Comparison of ENCODE assay signal across 20 cellular contexts in the genomic region with DNA sequence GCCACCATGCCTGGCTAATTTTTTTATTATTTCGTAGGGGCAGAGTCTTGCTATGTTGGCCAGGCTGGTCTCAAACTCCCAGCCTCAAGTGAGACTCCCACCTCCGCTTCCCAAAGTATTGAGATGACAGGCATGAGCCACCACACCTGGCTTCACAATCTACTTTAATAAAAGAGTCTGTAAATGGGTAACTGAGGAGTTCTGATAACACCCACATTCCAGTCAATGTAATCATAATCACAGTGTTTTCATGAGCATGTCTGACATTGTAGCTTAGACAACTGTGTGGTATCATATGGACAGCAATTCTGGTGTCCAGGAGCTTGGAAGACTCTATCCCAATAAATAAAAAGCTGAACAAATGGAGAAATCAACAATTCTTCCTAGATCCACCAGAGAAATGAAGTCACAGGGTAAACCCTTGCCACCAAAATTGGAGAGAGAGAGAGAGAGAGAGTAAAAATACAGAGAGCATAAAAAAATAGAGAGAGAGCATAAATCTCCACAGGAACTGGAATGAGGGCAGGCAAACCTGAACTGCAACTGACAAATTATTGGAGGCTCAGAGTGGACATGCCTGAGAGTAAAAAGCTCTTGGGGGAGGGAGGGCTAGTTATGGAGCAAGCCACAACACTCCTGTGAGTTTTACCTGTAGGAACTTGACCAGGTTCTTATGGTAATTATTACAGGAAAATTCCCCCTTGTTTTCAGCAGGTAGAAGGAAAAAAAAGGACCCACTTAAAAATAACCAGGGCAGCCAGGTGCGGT. TPM values are rescaled to one million over a fixed set of nuclear protein-coding genes. Genes with fewer than 3 reads are reported as not detected.
A peak's percentile ranks its signal among the peaks of the same experiment; 100 is the strongest.
DNase-seq lines count a peak whose midpoint lies in the region; ATAC-seq and TF ChIP-seq lines count a peak whose summit lies in the region.
"Had no signal": no experiment of that assay in that cellular context is flagged by ENCODE, and none has a peak within 500 bp of the region (broad histone marks: within the 10 kb centered on the region; RNA-seq: fewer than 3 reads in every experiment).

No MANE protein-coding gene starts in this region.

- H3K36me3 Mint-ChIP-seq in Caco-2 (ENCODE audit: insufficient read depth, unreplicated experiment) (peaks cover 10% of the 10 kb centered on the region), nephron (ENCODE audit: low read depth) (no peaks in the 10 kb centered on the region)

- H3K4me3 Mint-ChIP-seq in Caco-2 (ENCODE audit: unreplicated experiment) (peak overlapping the region; percentile 35), nephron (no peak overlapping the region)
- H3K4me3 Mint-ChIP-seq: endodermal cell had no signal

- BruUV-seq in Caco-2 (replicated peaks; lab: Mats Ljungman, UMichigan) = TSS peak; percentile 85

- no peaks in the 10 kb centered on the region for H3K36me3 ChIP-seq in Caco-2 (ENCODE audit: control insufficient read depth, insufficient read depth, low read length)
- no peaks in the 10 kb centered on the region for H3K36me3 ChIP-seq in WERI-Rb-1
- H3K36me3 ChIP-seq: colonic mucosa, neutrophil, stomach had no signal

- H3K27me3 Mint-ChIP-seq in Caco-2 (ENCODE audit: insufficient read depth, unreplicated experiment) (no peaks in the 10 kb centered on the region), nephron (ENCODE audit: low read depth) (no peaks in the 10 kb centered on the region)

- CTCF ChIA-PET in Caco-2 (lab: Charles Lee) = interaction anchor here (0.6 kb wide), 1 partner anchor 197 kb away, joined by 3 read pairs; no protein-coding TSS in a partner anchor

- no peaks in the 10 kb centered on the region for H3K27me3 ChIP-seq in Caco-2 (replicated peaks; ENCODE audit: control insufficient read depth, insufficient read depth, low read length)
- H3K27me3 ChIP-seq in WERI-Rb-1 (ENCODE audit: insufficient read depth, low read depth, severe bottlenecking) = no peaks in the 10 kb centered on the region
- H3K27me3 ChIP-seq: colonic mucosa, neutrophil, stomach, tibial nerve had no signal

- peaks cover 28% of the 10 kb centered on the region for H3K4me1 ChIP-seq in Caco-2
- H3K4me1 ChIP-seq: colonic mucosa, stomach, tibial nerve had no signal

- intact Hi-C loops in Caco-2 (cut with micrococcal nuclease; ENCODE audit: unreplicated experiment) = loop anchor here (1.0 kb wide), 2 partner anchors 12 to 91 kb away; partner anchors contain the start of genes NBEAL1 and WDR12

- no peak for ATAC-seq in HG03342 (IDR thresholded peaks at IDR 0.05; ENCODE audit: unreplicated experiment)
- ATAC-seq: K562, SK-N-SH treated with all-trans-retinoic acid at 6 μM for 48 hours had no signal

- no peak overlapping the region for H3K27ac ChIP-seq in WERI-Rb-1
- H3K27ac ChIP-seq: colonic mucosa, neutrophil, stomach, tibial nerve, VCaP had no signal

- no peak overlapping the region for H3K4me3 ChIP-seq in Caco-2 (ENCODE audit: low read depth, low read length)
- H3K4me3 ChIP-seq in WERI-Rb-1 (ENCODE audit: low read depth, low read length) = no peak overlapping the region
- H3K4me3 ChIP-seq: colonic mucosa, K562, stomach, tibial nerve had no signal

- H3K4me1 Mint-ChIP-seq in Caco-2 (ENCODE audit: low read depth, unreplicated experiment) (peaks cover 16% of the 10 kb centered on the region), nephron (peaks cover 5% of the 10 kb centered on the region)
- H3K4me1 Mint-ChIP-seq: endodermal cell had no signal

- H3K9me3 ChIP-seq in Caco-2 (no peaks in the 10 kb centered on the region; the same call in 1 of the 2 replicates), WERI-Rb-1 (ENCODE audit: severe bottlenecking) (no peaks in the 10 kb centered on the region)
- H3K9me3 ChIP-seq: colonic mucosa, neutrophil, stomach, tibial nerve had no signal

- DNase-seq in Caco-2 (peak; percentile 70 to 76), NCI-H226 (peak; percentile 3), glomerular visceral epithelial cell (ENCODE audit: extremely low spot score) (peak; percentile 57), pons (ENCODE audit: low spot score) (no peak), WERI-Rb-1 (no peak), COLO829 (ENCODE audit: low spot score) (no peak)
- DNase-seq: activated CD4-positive, alpha-beta T cell treated with anti-CD3 and anti-CD28 coated beads, Interleukin-2, amount 50 U/mL, for 1 hour; colonic mucosa; endodermal cell; glutamatergic neuron; NCI-H146; NCI-H524 treated with DMSO at 0.1 percent for 48 hours; stomach had no signal

- POLR2A ChIA-PET in Caco-2 (lab: Charles Lee) = interaction anchor here (1.7 kb wide), 1 partner anchor 12 kb away, joined by 12 read pairs; the partner anchor contains the start of gene NBEAL1

- peak overlapping the region; percentile 79 for H3K27ac Mint-ChIP-seq in Caco-2 (ENCODE audit: unreplicated experiment)
- peak overlapping the region in 2 of 3 experiments; percentile 31 to 57 for H3K27ac Mint-ChIP-seq in nephron
- H3K27ac Mint-ChIP-seq: endodermal cell had no signal

- no peaks in the 10 kb centered on the region for H3K9me3 Mint-ChIP-seq in Caco-2 (ENCODE audit: unreplicated experiment)
- no peaks in the 10 kb centered on the region for H3K9me3 Mint-ChIP-seq in nephron

- TF ChIP-seq CTCF in Caco-2 (IDR thresholded peaks at IDR 0.05; ENCODE audit: insufficient read depth in 1 of 2, low read depth in 1 of 2, low read length in 1 of 2, severe bottlenecking in 1 of 2, unreplicated experiment in 1 of 2) (no peak), nephron (IDR thresholded peaks at IDR 0.05; ENCODE audit: unreplicated experiment in 3 of 3) (no peak), WERI-Rb-1 (IDR thresholded peaks at IDR 0.05; ENCODE audit: low read depth, low read length) (no peak)

RNA-seq across cellular contexts. Expression of gene NBEAL1, which starts 12.4 kb away (rescaled TPM):
- 39.9 and 44.1 TPM in 2 replicates for total RNA-seq in Caco-2 (2022)

Comparison
In these comparisons a context has a peak if more than half of its experiments do, and no peak if none do; other contexts are left out.
1. DNase-seq: peak in Caco-2 (2 of 2), NCI-H226 (single experiment) and glomerular visceral epithelial cell (single experiment); none in pons (single experiment), WERI-Rb-1 (single experiment) and COLO829 (single experiment).